In genomic region chr1:171780583-171781166, GRCh38 we compare ENCODE assay signal across 8 cellular contexts. TPM values are rescaled to one million over a fixed set of nuclear protein-coding genes. Genes with fewer than 3 reads are reported as not detected.
DNase-seq lines count a peak whose midpoint lies in the region; ATAC-seq, FAIRE-seq and TF ChIP-seq lines count a peak whose summit lies in the region.

No MANE protein-coding gene starts in this region.

- H3K9me3 ChIP-seq in OCI-LY7 (ENCODE audit: low read length) (no peaks in the 10 kb centered on the region), pancreas (no peaks in the 10 kb centered on the region)

- peaks cover 38% of the 10 kb centered on the region for H3K79me2 ChIP-seq in OCI-LY7 (ENCODE audit: insufficient read depth, low read depth, low read length)

- CTCF ChIA-PET in OCI-LY7 (lab: Charles Lee; ENCODE audit: unreplicated experiment), result interaction anchor here (0.6 kb wide), 1 partner anchor 39 kb away, joined by 3 read pairs; no protein-coding TSS in a partner anchor

- peak overlapping the region; percentile 61 for H3K4me3 ChIP-seq in GM08714 (ENCODE audit: low read length)
- peak overlapping the region; percentile 61 for H3K4me3 ChIP-seq in OCI-LY7 (ENCODE audit: low read depth, low read length, poor library complexity, severe bottlenecking)
- peak overlapping the region; percentile 55 for H3K4me3 ChIP-seq in epithelial cell of esophagus (ENCODE audit: low read length)
- H3K4me3 ChIP-seq in pancreas, result peak overlapping the region; percentile 16 to 79 (median 40)

- H3K27ac ChIP-seq in OCI-LY7 (ENCODE audit: low read depth, low read length, poor library complexity, severe bottlenecking), result peak overlapping the region; percentile 78
- peak overlapping the region; percentile 63 to 82 (median 72) for H3K27ac ChIP-seq in pancreas

- no peak for FAIRE-seq in pancreas (lab: Jason Lieb, UNC)

- H3K4me2 ChIP-seq in OCI-LY7 (ENCODE audit: low read length), result peak overlapping the region; percentile 65

- H3K36me3 ChIP-seq in OCI-LY7 (ENCODE audit: insufficient read depth, low read length), result peaks cover 22% of the 10 kb centered on the region
- H3K36me3 ChIP-seq in pancreas, result peaks cover 0 to 3% (median 3%) of the 10 kb centered on the region in 3 donors

- no peak for DNase-seq in OCI-LY7 (ENCODE audit: low spot score)
- DNase-seq in epithelial cell of esophagus (ENCODE audit: low read depth), result no peak
- peak in 1 of 6 donors; percentile 17 for DNase-seq in pancreas
- no peak for DNase-seq in NCI-H1105 treated with DMSO at 0.1 percent for 48 hours (lab: John Stamatoyannopoulos, UW)
- no peak for DNase-seq in HUDEP-2 (lab: John Stamatoyannopoulos, UW; ENCODE audit: unreplicated experiment in 76 of 76)
- no peak for DNase-seq in activated effector memory CD4-positive, alpha-beta T cell treated with Interleukin-2 at 50 U/mL for 16 hours
- no peak for DNase-seq in GM19240 (ENCODE audit: insufficient read length, low spot score)

- 45 to 46% methylated on average over 10 of the region's 10 CpGs for WGBS in pancreas, 2 donors

- peak in 2 of 4 donors; percentile 1 to 2 for ATAC-seq in pancreas

- H3K9me2 ChIP-seq in OCI-LY7 (ENCODE audit: insufficient read depth, low read length), result no peaks in the 10 kb centered on the region

- no peaks in the 10 kb centered on the region for H3K27me3 ChIP-seq in pancreas

- TSS peak; percentile 94 for BruUV-seq in OCI-LY7 (replicated peaks; lab: Mats Ljungman, UMichigan)

- POLR2A ChIA-PET in OCI-LY7 (lab: Charles Lee), result interaction anchor here (0.6 to 7.6 kb wide), 6 partner anchors 9 to 545 kb away, joined by 3 to 53 read pairs (median 3); partner anchors contain the start of gene VAMP4

- H4K20me1 ChIP-seq in OCI-LY7 (ENCODE audit: insufficient read depth, low read length), result peaks cover 5% of the 10 kb centered on the region; the same call in 1 of the 2 replicates

- TF ChIP-seq CTCF in OCI-LY7 (conservative IDR thresholded peaks at IDR 0.05; ENCODE audit: low read length) (no peak), epithelial cell of esophagus (IDR thresholded peaks at IDR 0.05; ENCODE audit: insufficient read depth, low read depth, low read length, missing control alignments) (no peak), pancreas (IDR thresholded peaks at IDR 0.05) (no peak)

- intact Hi-C loops in OCI-LY7 (cut with micrococcal nuclease; ENCODE audit: unreplicated experiment), result loop anchor here (1.0 to 5.0 kb wide), 4 partner anchors 39 to 752 kb away; partner anchors contain the start of gene PRRC2C
- intact Hi-C loops in pancreas (cut with DNase I), result no loop called here

- H2AFZ ChIP-seq in OCI-LY7 (ENCODE audit: low read length), result peak overlapping the region; percentile 74

- H3K4me1 ChIP-seq in OCI-LY7 (ENCODE audit: insufficient read depth, low read length, poor library complexity, severe bottlenecking), result peaks cover 34% of the 10 kb centered on the region
- peaks cover 4 to 19% (median 5%) of the 10 kb centered on the region in 3 donors for H3K4me1 ChIP-seq in pancreas

RNA-seq across cellular contexts. Expression of gene METTL13, which starts 0.8 kb away (rescaled TPM):
- total RNA-seq in OCI-LY7 (2014; rRNA removed; shearing (Covaris generic)), result 22.2 and 28.3 TPM in 2 replicates
- total RNA-seq in OCI-LY7 (2022) (27.5 and 35.4 TPM in 2 replicates), pancreas (10 to 100 TPM in 4 of 6 donors, 1 to 10 TPM in 2; 7.2 to 16.6 (median 10.2) TPM)
- 1 to 10 TPM; 5.2 to 9.8 TPM for polyA plus RNA-seq in pancreas

RNA-seq across cellular contexts. Expression of gene VAMP4, which starts 38.8 kb away (rescaled TPM):
- total RNA-seq in OCI-LY7 (2014; rRNA removed; shearing (Covaris generic)), result 3.2 and 3.4 TPM in 2 replicates
- total RNA-seq in OCI-LY7 (2022) (7.7 and 14.2 TPM in 2 replicates), pancreas (1 to 10 TPM; 5.8 to 7.5 (median 6.2) TPM)
- 1 to 10 TPM; 3.2 to 7.6 TPM for polyA plus RNA-seq in pancreas
